Comparison of ENCODE assay signal across 21 cellular contexts in the genomic region with DNA sequence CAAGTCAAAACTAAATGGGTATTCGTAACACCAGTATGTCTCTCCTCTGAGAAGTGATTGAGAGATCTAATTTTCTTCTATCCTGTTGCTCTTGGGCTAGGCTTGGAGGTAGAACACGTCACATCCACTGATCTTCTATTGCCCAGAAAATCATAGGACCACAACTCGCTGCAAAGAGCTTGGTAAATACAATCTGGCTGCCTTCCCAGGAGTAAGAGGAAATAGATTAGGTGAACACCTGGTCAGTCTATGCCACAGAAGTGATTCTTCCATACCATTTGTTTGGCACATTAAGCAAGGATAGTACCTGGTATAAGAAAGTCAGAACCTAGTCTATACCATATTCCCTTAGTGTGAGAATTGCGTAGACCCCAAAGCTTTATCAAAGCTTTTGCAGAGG.
DNase-seq lines count a peak whose midpoint lies in the region; ATAC-seq, FAIRE-seq and TF ChIP-seq lines count a peak whose summit lies in the region.
"Had no signal": no experiment of that assay in that cellular context is flagged by ENCODE, and none has a peak within 500 bp of the region (broad histone marks: within the 10 kb centered on the region; RNA-seq: fewer than 3 reads in every experiment).

No MANE protein-coding gene starts in this region.

- intact Hi-C loops in mucosa of descending colon (cut with DNase I, micrococcal nuclease), result no loop called here

- H3K36me3 ChIP-seq in mucosa of descending colon (ENCODE audit: low read depth), result no peaks in the 10 kb centered on the region
- H3K36me3 ChIP-seq: breast epithelium, ovary, sigmoid colon, transverse colon had no signal

- FAIRE-seq in GM19239 (lab: Jason Lieb, UNC), result no peak
- FAIRE-seq: endothelial cell of umbilical vein, keratinocyte, TTC549 had no signal

- H3K9me3 ChIP-seq in mucosa of descending colon, result no peaks in the 10 kb centered on the region
- H3K9me3 ChIP-seq: ovary, sigmoid colon had no signal

- no peaks in the 10 kb centered on the region for H3K4me1 ChIP-seq in mucosa of descending colon (ENCODE audit: low read depth)
- H3K4me1 ChIP-seq: breast epithelium, sigmoid colon, transverse colon had no signal

- no peak for TF ChIP-seq CTCF in mucosa of descending colon (IDR thresholded peaks at IDR 0.05)

- DNase-seq in HT-29 (ENCODE audit: low spot score) (peak; percentile 17), NCI-H2081 (lab: John Stamatoyannopoulos, UW) (peak; percentile 68 to 91), SHP77 (lab: John Stamatoyannopoulos, UW) (peak; percentile 9 to 16), mucosa of descending colon (peak in 1 of 3 donors; percentile 9), GM19239 (ENCODE audit: insufficient read length, low spot score) (no peak)
- DNase-seq: activated CD4-positive, alpha-beta T cell treated with anti-CD3 and anti-CD28 coated beads, Interleukin-2, amount 10 ng/mL, durations not matched to agents 24 days and 14 days; CD8-positive, alpha-beta memory T cell; hippocampal formation; mesendoderm; natural killer cell; NCI-H1694 treated with DMSO at 0.1 percent for 48 hours; ovary; sigmoid colon; transverse colon had no signal

- no peak overlapping the region for H3K4me3 ChIP-seq in mucosa of descending colon
- H3K4me3 ChIP-seq: breast epithelium, ovary, sigmoid colon, transverse colon had no signal

- ATAC-seq in mucosa of descending colon, result peak; percentile 73
- no peak for ATAC-seq in GM19023 (IDR thresholded peaks at IDR 0.05; ENCODE audit: unreplicated experiment)
- no peak for ATAC-seq in GM18517 (IDR thresholded peaks at IDR 0.05; ENCODE audit: unreplicated experiment)
- ATAC-seq: natural killer cell; stimulated activated memory B cell treated with anti-CD40 and anti-IgM and Interleukin-4, amounts not matched to agents 10 μg/mL and 1 μg/mL and 100 μg/mL, for 72 hours had no signal
